ENCODE assay signal across 16 cellular contexts in genomic region chr2:37080674-37081073, GRCh38. TPM values are rescaled to one million over a fixed set of nuclear protein-coding genes. Genes with fewer than 3 reads are reported as not detected.
DNase-seq lines count a peak whose midpoint lies in the region; ATAC-seq and TF ChIP-seq lines count a peak whose summit lies in the region.
"Had no signal": no experiment of that assay in that cellular context is flagged by ENCODE, and none has a peak within 500 bp of the region (broad histone marks: within the 10 kb centered on the region; RNA-seq: fewer than 3 reads in every experiment).

No MANE protein-coding gene starts in this region.

- H3K9me3 Mint-ChIP-seq in stimulated activated naive CD8-positive, alpha-beta T cell treated with anti-CD3 and anti-CD28 coated beads, Interleukin-15, Interleukin-2, amounts not matched to agents 100 ng/mL and 50 ng/mL, for 24 hours: no peaks in the 10 kb centered on the region
- H3K9me3 Mint-ChIP-seq: endodermal cell, H9, nephron progenitor cell had no signal

- H3K9me2 ChIP-seq in SU-DHL-6 (replicated peaks; ENCODE audit: insufficient read depth, low read length): no peaks in the 10 kb centered on the region

- no peaks in the 10 kb centered on the region for H3K27me3 Mint-ChIP-seq in stimulated activated naive CD8-positive, alpha-beta T cell treated with anti-CD3 and anti-CD28 coated beads, Interleukin-15, Interleukin-2, amounts not matched to agents 100 ng/mL and 50 ng/mL, for 24 hours

- intact Hi-C loops in upper lobe of right lung (cut with DNase I) (no loop called here), head of caudate nucleus (cut with DNase I) (no loop called here)

- H3K9me3 ChIP-seq in SU-DHL-6 (ENCODE audit: insufficient read depth, low read length) (no peaks in the 10 kb centered on the region), endocrine pancreas (ENCODE audit: control insufficient read depth, low read length) (no peaks in the 10 kb centered on the region), upper lobe of right lung (no peaks in the 10 kb centered on the region), SJCRH30 (replicated peaks) (no peaks in the 10 kb centered on the region)
- H3K9me3 ChIP-seq: body of pancreas, Peyer's patch, sigmoid colon had no signal

- peak overlapping the region; percentile 63 for H3K27ac Mint-ChIP-seq in stimulated activated naive CD8-positive, alpha-beta T cell treated with anti-CD3 and anti-CD28 coated beads, Interleukin-15, Interleukin-2, amounts not matched to agents 100 ng/mL and 50 ng/mL, for 24 hours
- H3K27ac Mint-ChIP-seq: endodermal cell, H9 had no signal

- peak overlapping the region; percentile 32 for H3K4me2 ChIP-seq in SU-DHL-6 (ENCODE audit: low read depth, low read length, poor library complexity, severe bottlenecking)

- no peak for DNase-seq in stimulated activated naive CD8-positive, alpha-beta T cell treated with anti-CD3 and anti-CD28 coated beads, Interleukin-15, Interleukin-2, amounts not matched to agents 100 U/mL and 50 U/mL, for 24 hours
- DNase-seq in upper lobe of right lung (no peak), NCI-H510A (lab: John Stamatoyannopoulos, UW) (no peak), SJCRH30 (no peak), head of caudate nucleus (no peak)
- DNase-seq: activated CD8-positive, alpha-beta memory T cell treated with anti-CD3 and anti-CD28 coated beads, Interleukin-2, amount 50 U/mL, for 4 hours; body of pancreas; endodermal cell; H9; kidney glomerular epithelial cell; nephron progenitor cell; Peyer's patch; sigmoid colon had no signal

- TF ChIP-seq CTCF in SU-DHL-6 (IDR thresholded peaks at IDR 0.05; ENCODE audit: insufficient read depth, low read length, poor library complexity, severe bottlenecking) (no peak), upper lobe of right lung (IDR thresholded peaks at IDR 0.05) (no peak)

- H3K4me1 Mint-ChIP-seq in stimulated activated naive CD8-positive, alpha-beta T cell treated with anti-CD3 and anti-CD28 coated beads, Interleukin-15, Interleukin-2, amounts not matched to agents 100 ng/mL and 50 ng/mL, for 24 hours (ENCODE audit: low read depth): peaks cover 6% of the 10 kb centered on the region

- peaks cover 16% of the 10 kb centered on the region for H3K4me1 ChIP-seq in endocrine pancreas (ENCODE audit: control insufficient read depth, insufficient read depth, low read length)
- H3K4me1 ChIP-seq in upper lobe of right lung: peaks cover 38% of the 10 kb centered on the region
- H3K4me1 ChIP-seq in SJCRH30: peaks cover 11% of the 10 kb centered on the region

- no peaks in the 10 kb centered on the region for H4K20me1 ChIP-seq in SU-DHL-6 (ENCODE audit: low read depth, low read length)

- H3F3A ChIP-seq in SU-DHL-6 (ENCODE audit: insufficient read depth): no peaks in the 10 kb centered on the region

- peaks cover 50% of the 10 kb centered on the region for H3K36me3 Mint-ChIP-seq in stimulated activated naive CD8-positive, alpha-beta T cell treated with anti-CD3 and anti-CD28 coated beads, Interleukin-15, Interleukin-2, amounts not matched to agents 100 ng/mL and 50 ng/mL, for 24 hours (ENCODE audit: low read depth)

- H2AFZ ChIP-seq in SU-DHL-6 (ENCODE audit: low read depth, low read length, severe bottlenecking): no peak overlapping the region

- peak overlapping the region; percentile 43 for H3K4me3 Mint-ChIP-seq in stimulated activated naive CD8-positive, alpha-beta T cell treated with anti-CD3 and anti-CD28 coated beads, Interleukin-15, Interleukin-2, amounts not matched to agents 100 ng/mL and 50 ng/mL, for 24 hours
- H3K4me3 Mint-ChIP-seq: H9, nephron progenitor cell had no signal

- ATAC-seq in stimulated activated naive CD8-positive, alpha-beta T cell treated with anti-CD3 and anti-CD28 coated beads, Interleukin-15, Interleukin-2, amounts not matched to agents 100 U/mL and 50 U/mL, for 24 hours: no peak
- no peak for ATAC-seq in upper lobe of right lung
- ATAC-seq: body of pancreas had no signal

- H3K27ac ChIP-seq in SU-DHL-6 (ENCODE audit: low read depth, low read length) (no peak overlapping the region), upper lobe of right lung (peak overlapping the region; percentile 55), SJCRH30 (no peak overlapping the region)
- H3K27ac ChIP-seq: body of pancreas, sigmoid colon had no signal

- H3K36me3 ChIP-seq in SU-DHL-6 (ENCODE audit: low read length) (peaks cover 17% of the 10 kb centered on the region), endocrine pancreas (ENCODE audit: control insufficient read depth, insufficient read depth, low read length) (no peaks in the 10 kb centered on the region), upper lobe of right lung (peaks cover 34% of the 10 kb centered on the region), SJCRH30 (peaks cover 8% of the 10 kb centered on the region)

- H3K79me2 ChIP-seq in SU-DHL-6 (ENCODE audit: insufficient read depth, low read length): peaks cover 16% of the 10 kb centered on the region; the same call in 1 of the 2 replicates

- H3K27me3 ChIP-seq in SU-DHL-6 (ENCODE audit: low read length) (no peaks in the 10 kb centered on the region), endocrine pancreas (ENCODE audit: control insufficient read depth, insufficient read depth, low read length) (no peaks in the 10 kb centered on the region), upper lobe of right lung (no peaks in the 10 kb centered on the region), SJCRH30 (no peaks in the 10 kb centered on the region)
- H3K27me3 ChIP-seq: body of pancreas, Peyer's patch, sigmoid colon had no signal

- no peak overlapping the region for H3K4me3 ChIP-seq in SU-DHL-6 (ENCODE audit: insufficient read depth, low read length, poor library complexity, severe bottlenecking)
- H3K4me3 ChIP-seq in endocrine pancreas (ENCODE audit: control insufficient read depth, insufficient read depth, low read length): peak overlapping the region; percentile 0
- no peak overlapping the region for H3K4me3 ChIP-seq in upper lobe of right lung
- H3K4me3 ChIP-seq in SJCRH30: no peak overlapping the region
- H3K4me3 ChIP-seq: body of pancreas, Peyer's patch, sigmoid colon had no signal

- H3K9ac ChIP-seq in SU-DHL-6 (ENCODE audit: low read length) (no peak overlapping the region), endocrine pancreas (ENCODE audit: control insufficient read depth, insufficient read depth, low read length) (no peak overlapping the region)

RNA-seq across cellular contexts. Expression of gene HEATR5B, which starts 3.5 kb away (rescaled TPM):
- total RNA-seq in upper lobe of right lung: 23.1 TPM
- 18.8 and 23.9 TPM in 2 replicates for total RNA-seq in SJCRH30 (2014; rRNA removed; shearing (Covaris generic))

RNA-seq across cellular contexts. Expression of gene GPATCH11, which starts 3.6 kb away (rescaled TPM):
- 7.8 TPM for total RNA-seq in upper lobe of right lung
- 19.8 and 22.2 TPM in 2 replicates for total RNA-seq in SJCRH30 (2014; rRNA removed; shearing (Covaris generic))
